ENCODE assay signal across 8 cellular contexts in genomic region chrX:47218280-47218919, GRCh38. TPM values are rescaled to one million over a fixed set of nuclear protein-coding genes. Genes with fewer than 3 reads are reported as not detected.
A peak's percentile ranks its signal among the peaks of the same experiment; 100 is the strongest.
DNase-seq lines count a peak whose midpoint lies in the region; ATAC-seq, FAIRE-seq and TF ChIP-seq lines count a peak whose summit lies in the region.

Gene CDK16, plus strand, starts transcription at chrX:47218681. Its CDS starts 4,877 bp downstream, at chrX:47223558.

- H3K4me1 ChIP-seq in kidney (ENCODE audit: control insufficient read depth in 1 of 2, insufficient read depth in 1 of 2, low read depth in 1 of 2, low read length in 2 of 2), result peaks cover 0 to 23% of the 10 kb centered on the region in 2 donors

- intact Hi-C loops in kidney (cut with DNase I), result no loop called here

- H3K4me3 Mint-ChIP-seq in central memory CD8-positive, alpha-beta T cell, result peak within 1 kb of the TSS; percentile 91

- H3K4me3 ChIP-seq in kidney (ENCODE audit: low read length in 2 of 2), result peak within 1 kb of the TSS; percentile 86 to 93

- no peaks in the 10 kb centered on the region for H3K9me3 Mint-ChIP-seq in central memory CD8-positive, alpha-beta T cell

- FAIRE-seq in kidney (lab: Jason Lieb, UNC), result no peak

- H3K27me3 Mint-ChIP-seq in central memory CD8-positive, alpha-beta T cell, result no peaks in the 10 kb centered on the region

- H3K9ac ChIP-seq in kidney (ENCODE audit: low read length in 2 of 2), result peak within 1 kb of the TSS; percentile 80 to 97

- no peaks in the 10 kb centered on the region for H3K9me3 ChIP-seq in kidney (ENCODE audit: control insufficient read depth in 1 of 2, low read length in 2 of 2)

- peaks cover 14 to 20% of the 10 kb centered on the region in 2 donors for H3K36me3 ChIP-seq in kidney (ENCODE audit: control insufficient read depth in 1 of 2, insufficient read depth in 2 of 2, low read length in 2 of 2)

- H3K27ac Mint-ChIP-seq in central memory CD8-positive, alpha-beta T cell (ENCODE audit: low read depth), result peak within 1 kb of the TSS; percentile 99

- no peak for TF ChIP-seq CTCF in kidney (IDR thresholded peaks at IDR 0.05; ENCODE audit: borderline replicate concordance, extremely low read depth, insufficient read depth)

- peak within 1 kb of the TSS; percentile 98 to 99 for H3K27ac ChIP-seq in kidney (ENCODE audit: low read depth in 2 of 2, low read length in 2 of 2)

- ATAC-seq in GM18909 (IDR thresholded peaks at IDR 0.05; ENCODE audit: poor library complexity, unreplicated experiment) (peak; percentile 51), HG03159 (IDR thresholded peaks at IDR 0.05; ENCODE audit: unreplicated experiment) (peak; percentile 45)
- peak; percentile 36 to 44 for ATAC-seq in activated CD4-positive, CD25-positive, alpha-beta regulatory T cell treated with anti-CD3 and anti-CD28 coated beads, Interleukin-2, amount 50 U/mL, for 24 hours
- peak; percentile 35 for ATAC-seq in central memory CD8-positive, alpha-beta T cell (replicated peaks; ENCODE audit: extremely low read depth, poor library complexity, severe bottlenecking)

- H3K4me1 Mint-ChIP-seq in central memory CD8-positive, alpha-beta T cell, result peaks cover 49% of the 10 kb centered on the region

- DNase-seq in AG08395 (ENCODE audit: low spot score) (peak; percentile 95), NCI-H2227 treated with DMSO at 0.1 percent for 48 hours (lab: John Stamatoyannopoulos, UW) (peak; percentile 96), kidney (peak; percentile 94)
- peak in 1 of 2 donors; percentile 52 for DNase-seq in central memory CD8-positive, alpha-beta T cell (ENCODE audit: low spot score in 2 of 2)
- DNase-seq in stimulated activated CD4-positive, alpha-beta T cell treated with anti-CD3 and anti-CD28 coated beads, Interleukin-15, amount 100 ng/mL, for 24 hours, result peak; percentile 67

- H3K36me3 Mint-ChIP-seq in central memory CD8-positive, alpha-beta T cell (ENCODE audit: insufficient read depth), result peaks cover 30% of the 10 kb centered on the region

RNA-seq across cellular contexts. Expression of gene CDK16, which starts in this region (rescaled TPM):
- 96.1 TPM for total RNA-seq in kidney
- 89.1 TPM for polyA plus RNA-seq in kidney (ENCODE audit: insufficient read depth, low read depth, low replicate concordance)
